Comparison of ENCODE assay signal across 8 cellular contexts in genomic region chr5:179805529-179806249, GRCh38. TPM values are rescaled to one million over a fixed set of nuclear protein-coding genes. Genes with fewer than 3 reads are reported as not detected.
DNase-seq lines count a peak whose midpoint lies in the region; ATAC-seq and TF ChIP-seq lines count a peak whose summit lies in the region.

No MANE protein-coding gene starts in this region.

- no peaks in the 10 kb centered on the region for H3K27me3 ChIP-seq in ACC112 (ENCODE audit: insufficient read depth, low read length)
- no peaks in the 10 kb centered on the region for H3K27me3 ChIP-seq in ectodermal cell (ENCODE audit: control insufficient read depth, insufficient read depth, low read length, poor library complexity, severe bottlenecking)

- H3K4me3 ChIP-seq in ACC112 (ENCODE audit: low read depth, low read length) (peak overlapping the region; percentile 84), ectodermal cell (ENCODE audit: insufficient read depth, low read depth, low read length) (peak overlapping the region; percentile 72)

- H3K4me1 ChIP-seq in ACC112 (ENCODE audit: control insufficient read depth, insufficient read depth, low read length, unreplicated experiment) (peaks cover 29% of the 10 kb centered on the region), ectodermal cell (ENCODE audit: control insufficient read depth, insufficient read depth, low read length) (peaks cover 33% of the 10 kb centered on the region)

- DNase-seq in GM13977 (ENCODE audit: low spot score) (peak; percentile 88), midbrain (lab: John Stamatoyannopoulos, UW) (peak; percentile 57), ureter (ENCODE audit: low spot score) (peak; percentile 45)

- TF ChIP-seq CTCF in GM13977 (IDR thresholded peaks at IDR 0.05; ENCODE audit: extremely low read depth, insufficient read depth, missing control alignments): no peak

- H3K36me3 ChIP-seq in ACC112 (ENCODE audit: insufficient read depth, low read length): 0 out of 2 replicates have a peak, but pooled peaks cover 2% of the 10 kb centered on the region
- H3K36me3 ChIP-seq in ectodermal cell (ENCODE audit: control insufficient read depth, insufficient read depth, low read length): no peaks in the 10 kb centered on the region

- in situ Hi-C loops in GM13977 (cut with MboI; ENCODE audit: low pct_unique_long_range_greater_than_20kb, low sequenced_read_pairs, unreplicated experiment): no loop called here

- WGBS in ectodermal cell, 2 experiments: 6 to 8% methylated on average over 65 of the region's 65 CpGs

- no peaks in the 10 kb centered on the region for H3K9me3 ChIP-seq in ectodermal cell (ENCODE audit: control insufficient read depth, low read length)

- TF ChIP-seq POLR2A in Raji (IDR thresholded peaks at IDR 0.05; ENCODE audit: insufficient read depth, low read depth, low read length): peak; percentile 58

- peak; percentile 14 for ATAC-seq in HG03039 (IDR thresholded peaks at IDR 0.05; ENCODE audit: unreplicated experiment)
- no peak for ATAC-seq in HG02588 (IDR thresholded peaks at IDR 0.05; ENCODE audit: unreplicated experiment)

- H3K27ac ChIP-seq in ACC112 (ENCODE audit: low read depth, low read length) (peak overlapping the region; percentile 64), ectodermal cell (ENCODE audit: insufficient read depth, low read depth, low read length, poor library complexity, severe bottlenecking) (no peak overlapping the region)

- H3K79me2 ChIP-seq in ACC112 (ENCODE audit: control insufficient read depth, insufficient read depth, low read length, unreplicated experiment): peaks cover 45% of the 10 kb centered on the region

- peak overlapping the region; percentile 60 for H2AFZ ChIP-seq in ACC112 (ENCODE audit: low read length, unreplicated experiment)

RNA-seq across cellular contexts. Expression of gene MGAT4B, which starts 1.0 kb away (rescaled TPM):
- polyA plus RNA-seq in ectodermal cell (2013, experiment 1 of 4): 90.1 TPM
- polyA plus RNA-seq in ectodermal cell (2013, experiment 2 of 4): 83.7 TPM
- 82.6 TPM for polyA plus RNA-seq in ectodermal cell (2013, experiment 3 of 4)
- 82.3 TPM for polyA plus RNA-seq in ectodermal cell (2013, experiment 4 of 4)
- 93.8 TPM for total RNA-seq in ureter

RNA-seq across cellular contexts. Expression of gene LTC4S, which starts 11.9 kb away (rescaled TPM):
- polyA plus RNA-seq in ectodermal cell (2013, experiment 1 of 4): not detected
- polyA plus RNA-seq in ectodermal cell (2013, experiment 2 of 4): 0.80 TPM
- 2.0 TPM for polyA plus RNA-seq in ectodermal cell (2013, experiment 3 of 4)
- polyA plus RNA-seq in ectodermal cell (2013, experiment 4 of 4): 2.8 TPM
- 13.7 TPM for total RNA-seq in ureter

RNA-seq across cellular contexts. Expression of gene SQSTM1, which starts 15.0 kb away (rescaled TPM):
- polyA plus RNA-seq in ectodermal cell (2013, experiment 1 of 4): 65.0 TPM
- 70.2 TPM for polyA plus RNA-seq in ectodermal cell (2013, experiment 2 of 4)
- 49.5 TPM for polyA plus RNA-seq in ectodermal cell (2013, experiment 3 of 4)
- polyA plus RNA-seq in ectodermal cell (2013, experiment 4 of 4): 55.6 TPM
- 265 TPM for total RNA-seq in ureter

RNA-seq across cellular contexts. Expression of gene MRNIP, which starts 52.9 kb away (rescaled TPM):
- 54.9 TPM for polyA plus RNA-seq in ectodermal cell (2013, experiment 1 of 4)
- polyA plus RNA-seq in ectodermal cell (2013, experiment 2 of 4): 58.7 TPM
- polyA plus RNA-seq in ectodermal cell (2013, experiment 3 of 4): 46.3 TPM
- 53.3 TPM for polyA plus RNA-seq in ectodermal cell (2013, experiment 4 of 4)
- total RNA-seq in ureter: 40.5 TPM
